12 cellular contexts compared by ENCODE assay signal in genomic region chr4:7807351-7807921, GRCh38.
A peak's percentile ranks its signal among the peaks of the same experiment; 100 is the strongest.
DNase-seq lines count a peak whose midpoint lies in the region; TF ChIP-seq lines count a peak whose summit lies in the region.
"Had no signal": no experiment of that assay in that cellular context is flagged by ENCODE, and none has a peak within 500 bp of the region (broad histone marks: within the 10 kb centered on the region; RNA-seq: fewer than 3 reads in every experiment).

No MANE protein-coding gene starts in this region.

- DNase-seq in NB4 (ENCODE audit: low read depth), result peak; percentile 72
- peak; percentile 81 for DNase-seq in dermis blood vessel endothelial cell
- no peak for DNase-seq in stomach
- DNase-seq in COLO668 (lab: John Stamatoyannopoulos, UW; ENCODE audit: unreplicated experiment), result no peak
- DNase-seq in stimulated activated CD8-positive, alpha-beta memory T cell treated with anti-CD3 and anti-CD28 coated beads, Interleukin-4, amount 100 ng/mL, for 48 hours, result no peak
- no peak for DNase-seq in DMS79 treated with DMSO at 0.1 percent for 48 hours (lab: John Stamatoyannopoulos, UW)
- DNase-seq in GM23248, result no peak
- DNase-seq: activated naive CD8-positive, alpha-beta T cell treated with anti-CD3 and anti-CD28 coated beads, Interleukin-2, amount 10 ng/mL, durations not matched to agents 7 days and 5 days; NCI-H2171 treated with DMSO at 0.1 percent for 48 hours; stimulated activated naive CD8-positive, alpha-beta T cell treated with anti-CD3 and anti-CD28 coated beads, Interleukin-15, amount 100 ng/mL, for 72 hours had no signal

- no peaks in the 10 kb centered on the region for H3K27me3 ChIP-seq in liver (ENCODE audit: control insufficient read depth in 4 of 4, insufficient read depth in 4 of 4, low read length in 3 of 4)
- H3K27me3 ChIP-seq in stomach, result no peaks in the 10 kb centered on the region
- H3K27me3 ChIP-seq in GM23248 (replicated peaks; ENCODE audit: insufficient read depth), result no peaks in the 10 kb centered on the region

- TF ChIP-seq POLR2A in NB4 (IDR thresholded peaks at IDR 0.05; ENCODE audit: extremely low read depth, insufficient read length) (no peak), stomach (IDR thresholded peaks at IDR 0.05) (no peak)

- intact Hi-C loops in stomach (cut with DNase I; ENCODE audit: low total_unique reads), result no loop called here

- no peaks in the 10 kb centered on the region for H3K9me2 ChIP-seq in GM23248 (ENCODE audit: insufficient read depth)

- no peak overlapping the region for H3K4me3 ChIP-seq in NB4 (ENCODE audit: low read depth, low read length)
- H3K4me3 ChIP-seq in liver (ENCODE audit: low read depth in 1 of 3, low read length in 3 of 3), result no peak overlapping the region
- H3K4me3 ChIP-seq in stomach, result no peak overlapping the region
- H3K4me3 ChIP-seq in GM23248, result no peak overlapping the region
- H3K4me3 ChIP-seq: lung had no signal

- WGBS in liver, result 78% methylated on average over 12 of the region's 12 CpGs
- WGBS in stomach, 5 donors, result 53 to 81% (median 79%) methylated on average over 12 of the region's 12 CpGs
- WGBS in GM23248 (ENCODE audit: low coverage in 1 of 2, low lambda C conversion rate in 2 of 2, missing lambda C conversion rate in 2 of 2), 2 experiments, result 92 to 96% methylated on average over 12 of the region's 12 CpGs

- in situ Hi-C loops in GM23248 (cut with MboI), result loop anchor here (10.0 kb wide), 1 partner anchor 177 kb away; no protein-coding TSS in a partner anchor

- H2AFZ ChIP-seq in GM23248, result no peak overlapping the region

- no peak for TF ChIP-seq EP300 in stomach (IDR thresholded peaks at IDR 0.05)

- H3K9ac ChIP-seq in liver (ENCODE audit: low read depth in 1 of 2, low read length in 2 of 2), result no peak overlapping the region
- no peak overlapping the region for H3K9ac ChIP-seq in GM23248

- H3K27ac ChIP-seq in liver (ENCODE audit: low read depth in 1 of 2, low read length in 2 of 2) (peak overlapping the region in 1 of 2 donors; percentile 22), stomach (peak overlapping the region; percentile 4 to 87 (median 87)), GM23248 (no peak overlapping the region)

- no peak for TF ChIP-seq CTCF in NB4 (IDR thresholded peaks at IDR 0.05; ENCODE audit: low read depth, low read length)
- no peak for TF ChIP-seq CTCF in liver (IDR thresholded peaks at IDR 0.05; ENCODE audit: low read depth, low read length, missing input control)
- TF ChIP-seq CTCF in stomach (IDR thresholded peaks at IDR 0.05), result no peak

- no peak overlapping the region for H3K4me2 ChIP-seq in GM23248 (ENCODE audit: unreplicated experiment)

- H3K9me3 ChIP-seq in liver (ENCODE audit: control insufficient read depth in 4 of 4, low read length in 3 of 4), result no peaks in the 10 kb centered on the region
- no peaks in the 10 kb centered on the region for H3K9me3 ChIP-seq in stomach
- no peaks in the 10 kb centered on the region for H3K9me3 ChIP-seq in GM23248 (ENCODE audit: low read depth)

- peaks cover 0 to 11% (median 4%) of the 10 kb centered on the region in 4 donors for H3K4me1 ChIP-seq in liver (ENCODE audit: control insufficient read depth in 4 of 4, insufficient read depth in 4 of 4, low read length in 3 of 4)
- peaks cover 52 to 88% (median 68%) of the 10 kb centered on the region in 4 donors for H3K4me1 ChIP-seq in stomach
- H3K4me1 ChIP-seq in GM23248 (ENCODE audit: insufficient read depth), result peaks cover 43% of the 10 kb centered on the region

- H4K20me1 ChIP-seq in GM23248 (ENCODE audit: insufficient read depth), result no peaks in the 10 kb centered on the region

- H3K36me3 ChIP-seq in liver (ENCODE audit: control insufficient read depth in 4 of 4, insufficient read depth in 3 of 4, low read depth in 1 of 4, low read length in 3 of 4), result no peaks in the 10 kb centered on the region
- H3K36me3 ChIP-seq in stomach, result peaks cover 0 to 17% (median 0%) of the 10 kb centered on the region in 4 donors
- H3K36me3 ChIP-seq in GM23248 (ENCODE audit: low read depth), result peaks cover 49% of the 10 kb centered on the region

- H3F3A ChIP-seq in GM23248 (ENCODE audit: insufficient read depth), result peaks cover 61% of the 10 kb centered on the region

- TF ChIP-seq RAD21 in liver (IDR thresholded peaks at IDR 0.05), result no peak

- H3K79me2 ChIP-seq in GM23248 (ENCODE audit: insufficient read depth), result peaks cover 94% of the 10 kb centered on the region

TF ChIP-seq in liver, 16 proteins besides CTCF, POLR2A, EP300 and RAD21:
- peak; percentile 29 for TF ChIP-seq NR2F2 (IDR thresholded peaks at IDR 0.05)
- no peak for TF ChIP-seq JUND (IDR thresholded peaks at IDR 0.05)

Comparison
In these comparisons a context has a peak if more than half of its experiments do, and no peak if none do; other contexts are left out.
1. DNase-seq: peak in NB4 (single experiment) and dermis blood vessel endothelial cell (single experiment); none in stomach (single experiment), COLO668 (single experiment), stimulated activated CD8-positive, alpha-beta memory T cell treated with anti-CD3 and anti-CD28 coated beads, Interleukin-4, amount 100 ng/mL, for 48 hours (single experiment), DMS79 treated with DMSO at 0.1 percent for 48 hours (single experiment) and GM23248 (single experiment).